Comparison of ENCODE assay signal across 8 cellular contexts in genomic region chr1:179293340-179294327, GRCh38. TPM values are rescaled to one million over a fixed set of nuclear protein-coding genes. Genes with fewer than 3 reads are reported as not detected.
DNase-seq lines count a peak whose midpoint lies in the region; ATAC-seq, FAIRE-seq and TF ChIP-seq lines count a peak whose summit lies in the region.

TSS of gene SOAT1 (plus strand) at chr1:179293797. CDS start at chr1:179302685, 8,888 bp downstream.

- peak within 1 kb of the TSS; percentile 72 to 88 (median 78) for H3K4me3 ChIP-seq in BLaER1 treated with 17β-estradiol and CSF1 and Interleukin-3, amounts not matched to agents 10 nM and 100 nM
- peak within 1 kb of the TSS; percentile 77 to 89 (median 88) for H3K4me3 ChIP-seq in HepG2 (replicated peaks in 1 of 3; ENCODE audit: insufficient read depth in 1 of 3, low read depth in 2 of 3, low read length in 3 of 3)

- WGBS in HepG2 (ENCODE audit: low lambda C conversion rate) = under 1% methylated on average over 23 of the region's 71 CpGs

- BruUV-seq in HepG2 (replicated peaks; lab: Mats Ljungman, UMichigan) = no TSS peak

- ATAC-seq in HG03442 (IDR thresholded peaks at IDR 0.05; ENCODE audit: unreplicated experiment) (peak; percentile 95), HepG2 (peak; percentile 96)

- peaks cover 21 to 49% (median 34%) of the 10 kb centered on the region in 10 experiments for H3K4me1 ChIP-seq in BLaER1 treated with 17β-estradiol and CSF1 and Interleukin-3, amounts not matched to agents 10 nM and 100 nM
- peaks cover 64% of the 10 kb centered on the region for H3K4me1 ChIP-seq in HepG2 (ENCODE audit: insufficient read depth, low read length)

- intact Hi-C loops in HepG2 (cut with micrococcal nuclease; ENCODE audit: unreplicated experiment) = loop anchor here (5.0 to 10.0 kb wide), 3 partner anchors 61 to 99 kb away; partner anchors contain the start of gene AXDND1

- peak; percentile 52 for TF ChIP-seq CTCF in HepG2 (CRISPR knock-in tag; IDR thresholded peaks at IDR 0.05)

- TF ChIP-seq EP300 in HepG2 (IDR thresholded peaks at IDR 0.05; ENCODE audit: low read depth in 2 of 2, low read length in 2 of 2) = no peak
- no peak; the same call in 1 of the 2 replicates for TF ChIP-seq EP300 in HepG2 (CRISPR knock-in tag; IDR thresholded peaks at IDR 0.05; ENCODE audit: borderline replicate concordance)

- no peaks in the 10 kb centered on the region for H3K27me3 ChIP-seq in BLaER1 treated with 17β-estradiol and CSF1 and Interleukin-3, amounts not matched to agents 10 nM and 100 nM
- no peaks in the 10 kb centered on the region for H3K27me3 ChIP-seq in HepG2 (ENCODE audit: control insufficient read depth in 1 of 2, insufficient read depth in 2 of 2, low read length in 2 of 2)

- peaks cover 24% of the 10 kb centered on the region for H3K79me2 ChIP-seq in HepG2 (ENCODE audit: insufficient read depth, low read length)

- in situ Hi-C loops in HepG2 (cut with HindIII; ENCODE audit: extremely low pct_ligation_motif_present, low pct_unique_long_range_greater_than_20kb) = loop anchor here (10.0 kb wide), 1 partner anchor 169 kb away; no protein-coding TSS in a partner anchor

- peaks cover 0 to 13% (median 5%) of the 10 kb centered on the region in 11 experiments; a peak in 5 of 22 replicates for H3K36me3 ChIP-seq in BLaER1 treated with 17β-estradiol and CSF1 and Interleukin-3, amounts not matched to agents 10 nM and 100 nM
- H3K36me3 ChIP-seq in HepG2 (replicated peaks in 1 of 2; ENCODE audit: control insufficient read depth in 1 of 2, insufficient read depth in 2 of 2, low read length in 2 of 2) = no peaks in the 10 kb centered on the region

- CTCF ChIA-PET in HepG2 (lab: Yijun Ruan, JAX; ENCODE audit: low intra/inter-chr PET ratio, low total read pairs) = interaction anchor here (0.9 kb wide), 1 partner anchor 42 kb away, joined by 3 read pairs; no protein-coding TSS in a partner anchor

- FAIRE-seq in HepG2 (lab: Jason Lieb, UNC) = peak; percentile 82

- POLR2A ChIA-PET in HepG2 (lab: Yijun Ruan, JAX) = interaction anchor here (0.6 to 1.9 kb wide), 11 partner anchors 12 to 530 kb away, joined by 3 to 8 read pairs (median 3); partner anchors contain the start of genes AXDND1 and TOR3A

- H3K9me3 ChIP-seq in BLaER1 treated with 17β-estradiol and CSF1 and Interleukin-3, amounts not matched to agents 10 nM and 100 nM (replicated peaks in 1 of 11) = no peaks in the 10 kb centered on the region
- H3K9me3 ChIP-seq in HepG2 (ENCODE audit: low read length) = no peaks in the 10 kb centered on the region

- peak within 1 kb of the TSS; percentile 83 for H2AFZ ChIP-seq in HepG2 (ENCODE audit: low read length)

- TF ChIP-seq POLR2A in HepG2 (IDR thresholded peaks at IDR 0.05; ENCODE audit: insufficient read depth in 1 of 2, low read depth in 2 of 2, low read length in 2 of 2) = peak; percentile 90 to 95

- DNase-seq in GM19238 (ENCODE audit: insufficient read length, low spot score) = peak; percentile 80
- peak; percentile 99 for DNase-seq in NCI-H526 treated with DMSO at 0.1 percent for 48 hours (lab: John Stamatoyannopoulos, UW)
- peak; percentile 92 for DNase-seq in activated CD4-positive, alpha-beta T cell treated with anti-CD3 and anti-CD28 coated beads, Interleukin-2, amount 50 U/mL, for 1 hour
- DNase-seq in dedifferentiated amniotic fluid mesenchymal stem cell (ENCODE audit: extremely low spot score) = peak; percentile 74
- DNase-seq in HepG2 (ENCODE audit: low spot score) = peak; percentile 91
- peak; percentile 92 for DNase-seq in stimulated activated CD4-positive, alpha-beta T cell treated with anti-CD3 and anti-CD28 coated beads, Interleukin-4, amount 100 ng/mL, for 24 hours

- H3K27ac ChIP-seq in BLaER1 treated with 17β-estradiol and CSF1 and Interleukin-3, amounts not matched to agents 10 nM and 100 nM = peak within 1 kb of the TSS in 10 of 11 experiments; percentile 65 to 91 (median 81); a peak in 21 of 22 replicates
- peak within 1 kb of the TSS; percentile 98 for H3K27ac ChIP-seq in HepG2 (ENCODE audit: extremely low read length, insufficient read depth, low read length)

- peak; percentile 36; the same call in 1 of the 2 replicates for TF ChIP-seq RAD21 in HepG2 (CRISPR knock-in tag; IDR thresholded peaks at IDR 0.05)

- H3K4me2 ChIP-seq in BLaER1 treated with 17β-estradiol and CSF1 and Interleukin-3, amounts not matched to agents 10 nM and 100 nM = peak within 1 kb of the TSS; percentile 82 to 95 (median 91)
- H3K4me2 ChIP-seq in HepG2 (ENCODE audit: low read depth, low read length) = peak within 1 kb of the TSS; percentile 98

- H4K20me1 ChIP-seq in BLaER1 treated with 17β-estradiol and CSF1 and Interleukin-3, amounts not matched to agents 10 nM and 100 nM = peaks cover 0 to 33% (median 4%) of the 10 kb centered on the region in 11 experiments; a peak in 5 of 22 replicates
- no peaks in the 10 kb centered on the region for H4K20me1 ChIP-seq in HepG2 (ENCODE audit: insufficient read depth, low read length)

- peak within 1 kb of the TSS; percentile 76 to 89 (median 86) for H3K9ac ChIP-seq in BLaER1 treated with 17β-estradiol and CSF1 and Interleukin-3, amounts not matched to agents 10 nM and 100 nM
- H3K9ac ChIP-seq in HepG2 (ENCODE audit: insufficient read depth, low read depth, low read length) = peak within 1 kb of the TSS; percentile 91

TF ChIP-seq in HepG2, 621 proteins besides CTCF, POLR2A, EP300 and RAD21 (continues in another document):
- TF ChIP-seq ZMYM2 (CRISPR knock-in tag; IDR thresholded peaks at IDR 0.05) = peak; percentile 39; the same call in 1 of the 2 replicates

RNA-seq across cellular contexts. Expression of gene SOAT1, which starts in this region (rescaled TPM):
- 40.2 and 52.0 TPM in 2 replicates for total RNA-seq in HepG2 (2016; rRNA removed; fragmentation: Illumina TruSeq; extraction: Trizol)
- 10.0 and 13.3 TPM in 2 replicates for total RNA-seq in HepG2 (2016; cell fraction: cytosol; rRNA removed; fragmentation: Illumina TruSeq; extraction: Trizol; ENCODE audit: low read depth)
- total RNA-seq in HepG2 (2016; cell fraction: insoluble cytoplasmic fraction; rRNA removed; fragmentation: Illumina TruSeq; extraction: Trizol) = 35.6 and 52.3 TPM in 2 replicates
- total RNA-seq in HepG2 (2016; cell fraction: membrane; rRNA removed; fragmentation: Illumina TruSeq; extraction: Trizol) = 13.7 and 14.4 TPM in 2 replicates
- total RNA-seq in HepG2 (2016; cell fraction: nucleus; rRNA removed; fragmentation: Illumina TruSeq; extraction: Trizol) = 49.1 and 52.5 TPM in 2 replicates
- polyA plus RNA-seq in HepG2 (2011; rRNA removed) = 16.9 and 22.3 TPM in 2 replicates
- polyA plus RNA-seq in HepG2 (2011; cell fraction: cytosol; rRNA removed) = 6.4 and 12.5 TPM in 2 replicates
- 4.4 and 7.2 TPM in 2 replicates for polyA plus RNA-seq in HepG2 (2011; cell fraction: nucleus; rRNA removed)
- polyA plus RNA-seq in HepG2 (2012) = 16.5 and 24.5 TPM in 2 replicates
- polyA plus RNA-seq in HepG2 (2016; cell fraction: cytosol; fragmentation: Illumina TruSeq; extraction: Trizol; ENCODE audit: low read depth) = 1.4 and 2.2 TPM in 2 replicates
- polyA plus RNA-seq in HepG2 (2016; cell fraction: insoluble cytoplasmic fraction; fragmentation: Illumina TruSeq; extraction: Trizol; ENCODE audit: low read depth) = 22.5 and 25.2 TPM in 2 replicates
- polyA plus RNA-seq in HepG2 (2016; cell fraction: membrane; fragmentation: Illumina TruSeq; extraction: Trizol; ENCODE audit: low read depth) = 2.3 and 2.5 TPM in 2 replicates
- polyA plus RNA-seq in HepG2 (2016; cell fraction: nucleus; fragmentation: Illumina TruSeq; extraction: Trizol; ENCODE audit: insufficient read depth, low read depth) = 31.2 and 32.8 TPM in 2 replicates
- 34.1 and 238 TPM in 2 replicates for polyA minus RNA-seq in HepG2 (2011; rRNA and poly(A)+ RNA removed; ENCODE audit: low replicate concordance)
- polyA minus RNA-seq in HepG2 (2011; cell fraction: cytosol; rRNA and poly(A)+ RNA removed) = 16.4 and 17.9 TPM in 2 replicates
- polyA minus RNA-seq in HepG2 (2011; cell fraction: nucleus; rRNA and poly(A)+ RNA removed) = 8.8 and 12.2 TPM in 2 replicates

Comparison
In these comparisons a context has a peak if more than half of its experiments do, and no peak if none do; other contexts are left out.
1. Peak in every context shown above with its lines: DNase-seq, ATAC-seq, H3K4me3 ChIP-seq and H3K27ac ChIP-seq.